8 cellular contexts compared by ENCODE assay signal in the genomic region with DNA sequence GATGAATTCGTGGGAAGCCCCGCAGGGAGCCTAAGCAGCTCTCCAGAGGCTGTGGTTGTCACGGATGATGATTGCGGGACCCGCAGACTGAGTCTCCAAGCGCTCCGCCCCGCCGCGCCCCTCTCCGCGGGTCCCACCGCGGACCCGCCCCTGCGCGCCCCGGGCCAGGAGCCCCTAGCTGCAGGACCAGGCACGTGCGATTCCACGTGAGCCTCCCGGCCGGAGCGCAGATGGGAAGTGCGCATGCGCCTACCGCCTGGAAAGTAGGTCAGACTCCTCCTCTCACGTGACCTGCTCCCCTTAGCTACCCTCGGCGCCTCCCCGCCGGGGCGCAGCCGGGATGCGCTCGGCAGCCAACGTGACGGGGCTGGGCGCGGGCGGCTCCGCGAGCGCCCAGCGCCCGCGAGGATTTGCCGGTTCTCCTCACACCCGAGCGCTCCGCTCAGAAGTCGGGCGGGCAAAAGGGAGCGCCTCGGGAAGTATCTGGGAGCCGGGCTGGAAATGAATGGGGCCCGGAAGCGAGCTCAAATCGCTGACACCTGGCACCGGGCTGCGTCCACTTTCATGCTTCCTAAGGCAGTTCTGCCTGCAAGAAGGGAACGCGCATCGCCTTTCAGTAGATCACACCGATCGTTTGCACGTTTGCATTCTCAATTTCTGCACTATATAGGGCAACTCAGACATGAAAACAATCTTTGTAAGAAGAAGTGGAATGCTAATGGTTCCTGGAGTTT. TPM values are rescaled to one million over a fixed set of nuclear protein-coding genes. Genes with fewer than 3 reads are reported as not detected.
DNase-seq lines count a peak whose midpoint lies in the region; ATAC-seq and TF ChIP-seq lines count a peak whose summit lies in the region.

No MANE protein-coding gene starts in this region.

- H3K4me3 ChIP-seq in cardiac fibroblast (replicated peaks in 1 of 2; ENCODE audit: low read depth in 2 of 2, low read length in 2 of 2) (peak overlapping the region; percentile 50 to 54), smooth muscle cell (peak overlapping the region; percentile 61)

- no peaks in the 10 kb centered on the region for H3K36me3 Mint-ChIP-seq in WTC11

- H3K27ac Mint-ChIP-seq in WTC11: peak overlapping the region; percentile 96

- no peaks in the 10 kb centered on the region for H3K79me2 ChIP-seq in smooth muscle cell (ENCODE audit: low read depth)

- peak overlapping the region; percentile 11 for H3K9ac ChIP-seq in smooth muscle cell (ENCODE audit: low read depth)

- H4K20me1 ChIP-seq in smooth muscle cell (ENCODE audit: low read depth): no peaks in the 10 kb centered on the region

- no peak for TF ChIP-seq CTCF in WTC11 (IDR thresholded peaks at IDR 0.05)
- no peak for TF ChIP-seq CTCF in cardiac fibroblast (IDR thresholded peaks at IDR 0.05; ENCODE audit: low read depth, low read length)
- TF ChIP-seq CTCF in smooth muscle cell (IDR thresholded peaks at IDR 0.05; ENCODE audit: borderline replicate concordance, insufficient read depth, poor library complexity, severe bottlenecking): no peak

- H3K4me3 Mint-ChIP-seq in WTC11: peak overlapping the region; percentile 84

- no peaks in the 10 kb centered on the region for H3K36me3 ChIP-seq in smooth muscle cell (ENCODE audit: low read depth)

- CTCF ChIA-PET in WTC11 (lab: Charles Lee): interaction anchor here (0.7 to 2.9 kb wide), 13 partner anchors 12 to 364 kb away, joined by 3 to 18 read pairs (median 3); partner anchors contain the start of gene HLF

- DNase-seq in 8988T (peak; percentile 90), NCI-H2107 (lab: John Stamatoyannopoulos, UW) (peak; percentile 84), WTC11 (ENCODE audit: low spot score) (peak; percentile 97), cardiac fibroblast (ENCODE audit: low read depth in 2 of 2) (peak; percentile 85 to 92), iPS-NIHi7 (ENCODE audit: extremely low spot score) (peak; percentile 99), smooth muscle cell (lab: John Stamatoyannopoulos, UW; ENCODE audit: unreplicated experiment) (peak; percentile 71)

- peaks cover 20% of the 10 kb centered on the region for H3K27me3 ChIP-seq in smooth muscle cell (ENCODE audit: low read depth)

- 2% methylated on average over 57 of the region's 67 CpGs for WGBS in smooth muscle cell (ENCODE audit: low lambda C conversion rate)

- peaks cover 17% of the 10 kb centered on the region for H3K4me1 Mint-ChIP-seq in WTC11

- POLR2A ChIA-PET in WTC11 (lab: Charles Lee): interaction anchor here (0.5 to 1.8 kb wide), 4 partner anchors 11 to 1512 kb away, joined by 3 to 11 read pairs (median 6); partner anchors contain the start of gene HLF

- H3K9me3 Mint-ChIP-seq in WTC11: peaks cover 4% of the 10 kb centered on the region; the same call in 1 of the 2 replicates

- peaks cover 5% of the 10 kb centered on the region for H3F3A ChIP-seq in smooth muscle cell (ENCODE audit: low read depth)

- H3K27ac ChIP-seq in smooth muscle cell (ENCODE audit: low read depth): no peak overlapping the region

- peak overlapping the region; percentile 90 for H3K4me2 ChIP-seq in smooth muscle cell

- peaks cover 35% of the 10 kb centered on the region for H3K27me3 Mint-ChIP-seq in WTC11 (ENCODE audit: low read depth)

- ATAC-seq in GM18858 (IDR thresholded peaks at IDR 0.05; ENCODE audit: unreplicated experiment) (peak; percentile 91), HG03064 (IDR thresholded peaks at IDR 0.05; ENCODE audit: low read depth, unreplicated experiment) (peak; percentile 83), WTC11 (peak; percentile 95)

- H3K9me3 ChIP-seq in smooth muscle cell (replicated peaks; ENCODE audit: low read depth): no peaks in the 10 kb centered on the region

- peak overlapping the region; percentile 88 for H2AFZ ChIP-seq in smooth muscle cell (ENCODE audit: low read depth)

- peaks cover 8% of the 10 kb centered on the region for H3K4me1 ChIP-seq in smooth muscle cell (ENCODE audit: low read depth)

TF ChIP-seq in WTC11, 78 proteins besides CTCF, POLR2A, EP300 and RAD21 (continues in another document):
- TF ChIP-seq RELA (CRISPR knock-in tag; IDR thresholded peaks at IDR 0.05; ENCODE audit: borderline replicate concordance) (0 out of 2 replicates have a peak, but pooled peaks have one; percentile 84), MYBL2 (CRISPR knock-in tag; IDR thresholded peaks at IDR 0.05) (peak; percentile 55; the same call in 1 of the 2 replicates), IRF2 (CRISPR knock-in tag; IDR thresholded peaks at IDR 0.05; ENCODE audit: borderline replicate concordance, low read depth) (no peak), SMAD4 (CRISPR knock-in tag; IDR thresholded peaks at IDR 0.05) (no peak), NR1H2 (CRISPR knock-in tag; IDR thresholded peaks at IDR 0.05) (no peak), JAZF1 (CRISPR knock-in tag; IDR thresholded peaks at IDR 0.05) (no peak), ETV6 (CRISPR knock-in tag; IDR thresholded peaks at IDR 0.05) (peak; percentile 95), EMX1 (CRISPR knock-in tag; IDR thresholded peaks at IDR 0.05) (no peak), ZBTB43 (CRISPR knock-in tag; IDR thresholded peaks at IDR 0.05) (peak; percentile 54; the same call in 1 of the 2 replicates), ZNF416 (CRISPR knock-in tag; IDR thresholded peaks at IDR 0.05) (no peak), ZBTB21 (CRISPR knock-in tag; IDR thresholded peaks at IDR 0.05; ENCODE audit: borderline replicate concordance) (peak; percentile 83; the same call in 1 of the 2 replicates), MLX (CRISPR knock-in tag; IDR thresholded peaks at IDR 0.05) (no peak), TCF7 (CRISPR knock-in tag; IDR thresholded peaks at IDR 0.05; ENCODE audit: low read depth) (no peak), IRF1 (CRISPR knock-in tag; IDR thresholded peaks at IDR 0.05) (peak; percentile 83), CDX4 (CRISPR knock-in tag; IDR thresholded peaks at IDR 0.05; ENCODE audit: borderline replicate concordance) (no peak), GRHL2 (CRISPR knock-in tag; IDR thresholded peaks at IDR 0.05; ENCODE audit: insufficient replicate concordance, severe bottlenecking) (no peak), ESRRA (CRISPR knock-in tag; IDR thresholded peaks at IDR 0.05; ENCODE audit: borderline replicate concordance) (peak; percentile 71; the same call in 1 of the 2 replicates), ZNF219 (CRISPR knock-in tag; IDR thresholded peaks at IDR 0.05; ENCODE audit: borderline replicate concordance) (no peak), CREM (CRISPR knock-in tag; IDR thresholded peaks at IDR 0.05) (peak; percentile 69; the same call in 1 of the 2 replicates), ZNF263 (CRISPR knock-in tag; IDR thresholded peaks at IDR 0.05; ENCODE audit: low read depth) (no peak), MAX (CRISPR knock-in tag; IDR thresholded peaks at IDR 0.05) (peak; percentile 98)
- TF ChIP-seq, protein P1, sequence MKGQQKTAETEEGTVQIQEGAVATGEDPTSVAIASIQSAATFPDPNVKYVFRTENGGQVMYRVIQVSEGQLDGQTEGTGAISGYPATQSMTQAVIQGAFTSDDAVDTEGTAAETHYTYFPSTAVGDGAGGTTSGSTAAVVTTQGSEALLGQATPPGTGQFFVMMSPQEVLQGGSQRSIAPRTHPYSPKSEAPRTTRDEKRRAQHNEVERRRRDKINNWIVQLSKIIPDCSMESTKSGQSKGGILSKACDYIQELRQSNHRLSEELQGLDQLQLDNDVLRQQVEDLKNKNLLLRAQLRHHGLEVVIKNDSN (CRISPR knock-in tag; IDR thresholded peaks at IDR 0.05): peak; percentile 92
- TF ChIP-seq, protein P2, sequence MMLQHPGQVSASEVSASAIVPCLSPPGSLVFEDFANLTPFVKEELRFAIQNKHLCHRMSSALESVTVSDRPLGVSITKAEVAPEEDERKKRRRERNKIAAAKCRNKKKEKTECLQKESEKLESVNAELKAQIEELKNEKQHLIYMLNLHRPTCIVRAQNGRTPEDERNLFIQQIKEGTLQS (CRISPR knock-in tag; conservative IDR thresholded peaks at IDR 0.05): no peak

RNA-seq across cellular contexts. Expression of gene HLF, which starts 26.4 kb away (rescaled TPM):
- 0.30 to 0.34 TPM (median 0.31 TPM) in 3 replicates for total RNA-seq in WTC11 (2021)
- not detected in 2 replicates for total RNA-seq in smooth muscle cell
- 0.19 TPM in 1 of 2 replicates, not detected in the other for polyA plus RNA-seq in smooth muscle cell
